1 cellular context compared by ENCODE assay signal in genomic region chrX:81263067-81263466, GRCh38.
TF ChIP-seq lines count a peak whose summit lies in the region.

No MANE protein-coding gene starts in this region.

TF ChIP-seq in H1, 55 proteins besides CTCF, POLR2A, EP300 and RAD21 (continued from another document):
- TF ChIP-seq TAF1 (IDR thresholded peaks at IDR 0.05; ENCODE audit: low read depth, low read length): no peak
- no peak for TF ChIP-seq MAFK (IDR thresholded peaks at IDR 0.05; ENCODE audit: low read depth, low read length)
- no peak for TF ChIP-seq SP2 (IDR thresholded peaks at IDR 0.05; ENCODE audit: low read length)
- TF ChIP-seq HDAC2 (IDR thresholded peaks at IDR 0.05; ENCODE audit: borderline replicate concordance in 1 of 2, low read depth in 2 of 2, low read length in 2 of 2): no peak
